Comparison of ENCODE assay signal across 16 cellular contexts in genomic region chr16:73323880-73324279, GRCh38.
"Had no signal": no experiment of that assay in that cellular context is flagged by ENCODE, and none has a peak within 500 bp of the region (broad histone marks: within the 10 kb centered on the region; RNA-seq: fewer than 3 reads in every experiment).

No MANE protein-coding gene starts in this region.

- H3K27me3 ChIP-seq: tibial artery had no signal

- H3K9me3 ChIP-seq: tibial artery had no signal

- DNase-seq: activated B cell treated with CpG ODN at 0.5 μM for 24 hours; activated CD4-positive, alpha-beta memory T cell treated with anti-CD3 and anti-CD28 coated beads for 36 hours; activated CD4-positive, alpha-beta T cell treated with anti-CD3 and anti-CD28 coated beads for 4 hours; activated CD8-positive, alpha-beta memory T cell treated with anti-CD3 and anti-CD28 coated beads, Interleukin-2, amount 10 ng/mL, durations not matched to agents 7 days and 5 days; activated naive CD4-positive, alpha-beta T cell; activated naive CD8-positive, alpha-beta T cell treated with anti-CD3 and anti-CD28 coated beads for 36 hours; effector memory CD8-positive, alpha-beta T cell; occipital lobe; stimulated activated CD8-positive, alpha-beta memory T cell treated with anti-CD3 and anti-CD28 coated beads, Interleukin-4, amount 100 ng/mL, for 48 hours; stimulated activated naive CD4-positive, alpha-beta T cell; T-helper 1 cell; T-helper 9 cell had no signal

- H3K4me3 ChIP-seq: lung, tibial artery had no signal

- ATAC-seq: activated CD8-positive, alpha-beta memory T cell treated with anti-CD3 and anti-CD28 coated beads, Interleukin-2, amount 10 ng/mL, durations not matched to agents 7 days and 5 days; activated T-helper 17 cell treated with anti-CD3 and anti-CD28 coated beads, Interleukin-2, amount 50 U/mL, for 72 hours; effector memory CD8-positive, alpha-beta T cell had no signal

- H3K27ac ChIP-seq: tibial artery had no signal

- H3K36me3 ChIP-seq: tibial artery had no signal

- FAIRE-seq: urothelium cell line had no signal

- H3K4me1 ChIP-seq: tibial artery had no signal
